1 cellular context compared by ENCODE assay signal in the genomic region with DNA sequence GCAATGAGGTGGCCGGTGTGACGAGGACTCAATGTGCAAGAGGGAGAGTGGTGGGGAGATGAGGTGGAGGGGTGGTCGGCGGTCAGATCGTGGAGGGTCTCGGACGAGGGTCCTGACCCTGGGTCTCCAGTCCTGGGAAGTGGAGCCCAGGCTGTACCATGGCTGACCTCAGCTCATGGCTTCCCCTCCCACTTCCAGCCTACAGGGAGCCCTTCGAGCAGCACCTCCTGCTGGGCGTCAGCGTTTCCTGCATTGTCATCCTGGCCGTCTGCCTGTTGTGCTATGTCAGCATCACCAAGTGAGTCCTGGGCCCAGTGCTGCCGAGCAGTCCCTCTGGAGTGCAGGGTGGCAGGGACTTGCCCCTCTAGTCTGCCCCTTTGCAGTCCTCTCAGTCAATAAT.
TF ChIP-seq lines count a peak whose summit lies in the region.

No MANE protein-coding gene starts in this region.

TF ChIP-seq in HepG2, 621 proteins besides CTCF, POLR2A, EP300 and RAD21 (continued from another document):
- TF ChIP-seq ZNF639 (CRISPR knock-in tag; conservative IDR thresholded peaks at IDR 0.05) = no peak
- TF ChIP-seq SP4 (CRISPR knock-in tag; IDR thresholded peaks at IDR 0.05) = no peak
- TF ChIP-seq ZBTB3 (CRISPR knock-in tag; IDR thresholded peaks at IDR 0.05; ENCODE audit: borderline replicate concordance, low read depth) = no peak
- no peak for TF ChIP-seq CHD2 (IDR thresholded peaks at IDR 0.05; ENCODE audit: low read depth, low read length)
- TF ChIP-seq ZNF24 (IDR thresholded peaks at IDR 0.05) = no peak
- TF ChIP-seq, protein P1, sequence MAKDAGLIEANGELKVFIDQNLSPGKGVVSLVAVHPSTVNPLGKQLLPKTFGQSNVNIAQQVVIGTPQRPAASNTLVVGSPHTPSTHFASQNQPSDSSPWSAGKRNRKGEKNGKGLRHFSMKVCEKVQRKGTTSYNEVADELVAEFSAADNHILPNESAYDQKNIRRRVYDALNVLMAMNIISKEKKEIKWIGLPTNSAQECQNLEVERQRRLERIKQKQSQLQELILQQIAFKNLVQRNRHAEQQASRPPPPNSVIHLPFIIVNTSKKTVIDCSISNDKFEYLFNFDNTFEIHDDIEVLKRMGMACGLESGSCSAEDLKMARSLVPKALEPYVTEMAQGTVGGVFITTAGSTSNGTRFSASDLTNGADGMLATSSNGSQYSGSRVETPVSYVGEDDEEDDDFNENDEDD (CRISPR knock-in tag; IDR thresholded peaks at IDR 0.05; ENCODE audit: borderline replicate concordance) = no peak
- TF ChIP-seq RAD51 (IDR thresholded peaks at IDR 0.05; ENCODE audit: borderline replicate concordance) = no peak
- TF ChIP-seq, protein P2, sequence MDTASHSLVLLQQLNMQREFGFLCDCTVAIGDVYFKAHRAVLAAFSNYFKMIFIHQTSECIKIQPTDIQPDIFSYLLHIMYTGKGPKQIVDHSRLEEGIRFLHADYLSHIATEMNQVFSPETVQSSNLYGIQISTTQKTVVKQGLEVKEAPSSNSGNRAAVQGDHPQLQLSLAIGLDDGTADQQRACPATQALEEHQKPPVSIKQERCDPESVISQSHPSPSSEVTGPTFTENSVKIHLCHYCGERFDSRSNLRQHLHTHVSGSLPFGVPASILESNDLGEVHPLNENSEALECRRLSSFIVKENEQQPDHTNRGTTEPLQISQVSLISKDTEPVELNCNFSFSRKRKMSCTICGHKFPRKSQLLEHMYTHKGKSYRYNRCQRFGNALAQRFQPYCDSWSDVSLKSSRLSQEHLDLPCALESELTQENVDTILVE (CRISPR knock-in tag; IDR thresholded peaks at IDR 0.05) = no peak
- no peak for TF ChIP-seq NCOA2 (CRISPR knock-in tag; IDR thresholded peaks at IDR 0.05)
- no peak for TF ChIP-seq JUND (CRISPR knock-in tag; IDR thresholded peaks at IDR 0.05)
- TF ChIP-seq HES4 (CRISPR knock-in tag; IDR thresholded peaks at IDR 0.05; ENCODE audit: borderline replicate concordance) = no peak
- no peak for TF ChIP-seq ZNF468 (CRISPR knock-in tag; IDR thresholded peaks at IDR 0.05)
- no peak for TF ChIP-seq PBX2 (CRISPR knock-in tag; IDR thresholded peaks at IDR 0.05)
- TF ChIP-seq FOSL2 (CRISPR knock-in tag; IDR thresholded peaks at IDR 0.05) = peak; percentile 9; the same call in 1 of the 2 replicates
- TF ChIP-seq HNRNPL (IDR thresholded peaks at IDR 0.05; ENCODE audit: low read depth, low read length) = no peak
- peak; percentile 90 to 91 for TF ChIP-seq MAFK (conservative IDR thresholded peaks at IDR 0.05 in 1 of 2, IDR thresholded peaks at IDR 0.05 in 1 of 2; ENCODE audit: low read length in 2 of 2)
- TF ChIP-seq ZNF605 (CRISPR knock-in tag; IDR thresholded peaks at IDR 0.05) = no peak
- TF ChIP-seq ZNF660 (CRISPR knock-in tag; IDR thresholded peaks at IDR 0.05; ENCODE audit: borderline replicate concordance, low read depth) = no peak
- TF ChIP-seq, protein P3, sequence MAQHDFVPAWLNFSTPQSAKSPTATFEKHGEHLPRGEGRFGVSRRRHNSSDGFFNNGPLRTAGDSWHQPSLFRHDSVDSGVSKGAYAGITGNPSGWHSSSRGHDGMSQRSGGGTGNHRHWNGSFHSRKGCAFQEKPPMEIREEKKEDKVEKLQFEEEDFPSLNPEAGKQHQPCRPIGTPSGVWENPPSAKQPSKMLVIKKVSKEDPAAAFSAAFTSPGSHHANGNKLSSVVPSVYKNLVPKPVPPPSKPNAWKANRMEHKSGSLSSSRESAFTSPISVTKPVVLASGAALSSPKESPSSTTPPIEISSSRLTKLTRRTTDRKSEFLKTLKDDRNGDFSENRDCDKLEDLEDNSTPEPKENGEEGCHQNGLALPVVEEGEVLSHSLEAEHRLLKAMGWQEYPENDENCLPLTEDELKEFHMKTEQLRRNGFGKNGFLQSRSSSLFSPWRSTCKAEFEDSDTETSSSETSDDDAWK (CRISPR knock-in tag; IDR thresholded peaks at IDR 0.05) = no peak
- peak; percentile 32; the same call in 1 of the 2 replicates for TF ChIP-seq ZNF768 (CRISPR knock-in tag; IDR thresholded peaks at IDR 0.05)
- TF ChIP-seq ZFAT (CRISPR knock-in tag; conservative IDR thresholded peaks at IDR 0.05) = no peak
- TF ChIP-seq RERE (CRISPR knock-in tag; IDR thresholded peaks at IDR 0.05; ENCODE audit: low read depth) = no peak
- no peak for TF ChIP-seq DMAP1 (CRISPR knock-in tag; IDR thresholded peaks at IDR 0.05)
- no peak for TF ChIP-seq ZNF597 (CRISPR knock-in tag; IDR thresholded peaks at IDR 0.05)
- TF ChIP-seq MAFG (CRISPR knock-in tag; IDR thresholded peaks at IDR 0.05) = peak; percentile 54; the same call in 1 of the 2 replicates
- no peak for TF ChIP-seq ZNF720 (CRISPR knock-in tag; IDR thresholded peaks at IDR 0.05)
- TF ChIP-seq XRCC5 (optimal IDR thresholded peaks at IDR 0.05; ENCODE audit: low read length) = peak; percentile 18
- TF ChIP-seq RBM39 (IDR thresholded peaks at IDR 0.05; ENCODE audit: low read depth, low read length, poor library complexity, severe bottlenecking) = no peak
- no peak for TF ChIP-seq GATAD1 (CRISPR knock-in tag; IDR thresholded peaks at IDR 0.05)
- no peak for TF ChIP-seq CBX1 (IDR thresholded peaks at IDR 0.05; ENCODE audit: low read depth)
- TF ChIP-seq ZNF749 (CRISPR knock-in tag; IDR thresholded peaks at IDR 0.05; ENCODE audit: borderline replicate concordance) = no peak
- 0 out of 2 replicates have a peak, but pooled peaks have one; percentile 25 for TF ChIP-seq ARID4A (CRISPR knock-in tag; IDR thresholded peaks at IDR 0.05; ENCODE audit: borderline replicate concordance)
- TF ChIP-seq AGO2 (optimal IDR thresholded peaks at IDR 0.05; ENCODE audit: low read depth, low read length) = peak; percentile 20
- TF ChIP-seq SRF (IDR thresholded peaks at IDR 0.05; ENCODE audit: low read depth, low read length) = no peak
- TF ChIP-seq, protein P4, sequence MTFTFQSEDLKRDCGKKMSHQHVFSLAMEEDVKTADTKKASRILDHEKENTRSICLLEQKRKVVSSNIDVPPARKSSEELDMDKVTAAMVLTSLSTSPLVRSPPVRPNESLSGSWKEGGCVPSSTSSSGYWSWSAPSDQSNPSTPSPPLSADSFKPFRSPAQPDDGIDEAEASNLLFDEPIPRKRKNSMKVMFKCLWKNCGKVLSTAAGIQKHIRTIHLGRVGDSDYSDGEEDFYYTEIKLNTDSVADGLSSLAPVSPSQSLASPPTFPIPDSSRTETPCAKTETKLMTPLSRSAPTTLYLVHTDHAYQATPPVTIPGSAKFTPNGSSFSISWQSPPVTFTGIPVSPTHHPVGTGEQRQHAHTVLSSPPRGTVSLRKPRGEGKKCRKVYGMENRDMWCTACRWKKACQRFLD (CRISPR knock-in tag; IDR thresholded peaks at IDR 0.05; ENCODE audit: borderline replicate concordance) = no peak
- TF ChIP-seq ZNF570 (CRISPR knock-in tag; IDR thresholded peaks at IDR 0.05; ENCODE audit: borderline replicate concordance) = no peak
- TF ChIP-seq ZKSCAN1 (IDR thresholded peaks at IDR 0.05; ENCODE audit: low read length) = no peak
- TF ChIP-seq ZNF549 (CRISPR knock-in tag; IDR thresholded peaks at IDR 0.05) = no peak
